In genomic region chr17:44384823-44385286, GRCh38 we compare ENCODE assay signal across 8 cellular contexts. TPM values are rescaled to one million over a fixed set of nuclear protein-coding genes. Genes with fewer than 3 reads are reported as not detected.
DNase-seq lines count a peak whose midpoint lies in the region; ATAC-seq, FAIRE-seq and TF ChIP-seq lines count a peak whose summit lies in the region.

No MANE protein-coding gene starts in this region.

- intact Hi-C loops in PC-9 (cut with micrococcal nuclease; ENCODE audit: unreplicated experiment) = no loop called here

- DNase-seq in PC-9 = no peak
- DNase-seq in fibroblast of pulmonary artery (ENCODE audit: low read depth) = no peak
- no peak for DNase-seq in RCC 7860 (ENCODE audit: low spot score)
- no peak for DNase-seq in MV-4-11 (lab: John Stamatoyannopoulos, UW)

- H3K4me1 ChIP-seq in DOHH2 (ENCODE audit: control insufficient read depth, low read length) = peaks cover 5% of the 10 kb centered on the region; the same call in 1 of the 2 replicates
- no peaks in the 10 kb centered on the region for H3K4me1 ChIP-seq in PC-9 (replicated peaks; ENCODE audit: insufficient read depth)
- H3K4me1 ChIP-seq in parathyroid adenoma = no peaks in the 10 kb centered on the region

- H3K9me3 ChIP-seq in DOHH2 (ENCODE audit: control insufficient read depth, insufficient read depth, low read length) = no peaks in the 10 kb centered on the region
- no peaks in the 10 kb centered on the region for H3K9me3 ChIP-seq in PC-9 (ENCODE audit: insufficient read depth, low read depth)
- H3K9me3 ChIP-seq in parathyroid adenoma (ENCODE audit: control insufficient read depth, low read length) = no peaks in the 10 kb centered on the region

- H3K36me3 ChIP-seq in DOHH2 (ENCODE audit: control insufficient read depth, low read length) = no peaks in the 10 kb centered on the region
- no peaks in the 10 kb centered on the region for H3K36me3 ChIP-seq in PC-9 (ENCODE audit: low read depth)
- no peaks in the 10 kb centered on the region for H3K36me3 ChIP-seq in parathyroid adenoma (ENCODE audit: control insufficient read depth, insufficient read depth, low read length)

- H3K4me3 ChIP-seq in DOHH2 (ENCODE audit: low read length) (peak overlapping the region; percentile 47), PC-9 (peak overlapping the region; percentile 63; the same call in 1 of the 2 replicates), fibroblast of pulmonary artery (replicated peaks; ENCODE audit: low read depth, low read length) (peak overlapping the region; percentile 59), parathyroid adenoma (ENCODE audit: low read depth, low read length) (peak overlapping the region; percentile 64)

- peak overlapping the region; percentile 98; the same call in 1 of the 2 replicates for H2AFZ ChIP-seq in PC-9
- peak overlapping the region; percentile 92 for H2AFZ ChIP-seq in parathyroid adenoma

- CTCF ChIA-PET in PC-9 (lab: Charles Lee) = interaction anchor here (0.7 kb wide), 1 partner anchor 22 kb away, joined by 12 read pairs; no protein-coding TSS in a partner anchor

- no TSS peak for BruUV-seq in PC-9 (replicated peaks; lab: Mats Ljungman, UMichigan)

- ATAC-seq in HG02852 (IDR thresholded peaks at IDR 0.05; ENCODE audit: unreplicated experiment) = no peak
- no peak for ATAC-seq in GM18517 (IDR thresholded peaks at IDR 0.05; ENCODE audit: unreplicated experiment)

- H3K27me3 ChIP-seq in DOHH2 (ENCODE audit: control insufficient read depth, low read length) (peaks cover 15% of the 10 kb centered on the region), PC-9 (ENCODE audit: insufficient read depth, low read depth) (no peaks in the 10 kb centered on the region), parathyroid adenoma (ENCODE audit: control insufficient read depth, insufficient read depth, low read length) (no peaks in the 10 kb centered on the region)

- H3F3A ChIP-seq in DOHH2 (ENCODE audit: control insufficient read depth, insufficient read depth) = no peaks in the 10 kb centered on the region
- peaks cover 4% of the 10 kb centered on the region for H3F3A ChIP-seq in PC-9 (ENCODE audit: insufficient read depth, low read depth)

- TF ChIP-seq CTCF in DOHH2 (IDR thresholded peaks at IDR 0.05; ENCODE audit: low read depth, low read length, poor library complexity, severe bottlenecking) (peak; percentile 1), PC-9 (conservative IDR thresholded peaks at IDR 0.05) (no peak), fibroblast of pulmonary artery (IDR thresholded peaks at IDR 0.05; ENCODE audit: low read length, missing control alignments) (no peak), parathyroid adenoma (IDR thresholded peaks at IDR 0.05) (no peak)

- H3K4me2 ChIP-seq in DOHH2 (ENCODE audit: low read length) = peak overlapping the region; percentile 60
- H3K4me2 ChIP-seq in PC-9 = peak overlapping the region; percentile 99
- H3K4me2 ChIP-seq in parathyroid adenoma (ENCODE audit: low read length) = peak overlapping the region; percentile 98

- POLR2A ChIA-PET in PC-9 (lab: Charles Lee; ENCODE audit: unreplicated experiment) = interaction anchor here (0.5 to 0.8 kb wide), 4 partner anchors 83 to 606 kb away, joined by 3 to 22 read pairs (median 9); partner anchors contain the start of gene DUSP3

- H3K9me2 ChIP-seq in DOHH2 (replicated peaks; ENCODE audit: control insufficient read depth, low read length) (no peaks in the 10 kb centered on the region), PC-9 (ENCODE audit: insufficient read depth) (no peaks in the 10 kb centered on the region)

- no peaks in the 10 kb centered on the region for H4K20me1 ChIP-seq in DOHH2 (ENCODE audit: control insufficient read depth, insufficient read depth, low read depth, low read length)
- no peaks in the 10 kb centered on the region for H4K20me1 ChIP-seq in PC-9 (ENCODE audit: insufficient read depth)

- no peak overlapping the region for H3K9ac ChIP-seq in parathyroid adenoma

- FAIRE-seq in RCC 7860 (lab: Jason Lieb, UNC) = no peak

- H3K27ac ChIP-seq in DOHH2 (ENCODE audit: low read depth, low read length) (no peak overlapping the region), PC-9 (no peak overlapping the region), parathyroid adenoma (peak overlapping the region; percentile 25)

- H3K79me2 ChIP-seq in DOHH2 (ENCODE audit: control insufficient read depth, low read length) (no peaks in the 10 kb centered on the region), PC-9 (ENCODE audit: low read depth) (no peaks in the 10 kb centered on the region), parathyroid adenoma (no peaks in the 10 kb centered on the region)

RNA-seq across cellular contexts. Expression of gene ITGA2B, which starts 4.6 kb away (rescaled TPM):
- total RNA-seq in PC-9 (2021) = 5.7 TPM in 2 replicates

RNA-seq across cellular contexts. Expression of gene FAM171A2, which starts 21.2 kb away (rescaled TPM):
- total RNA-seq in PC-9 (2021) = 8.3 and 11.8 TPM in 2 replicates

RNA-seq across cellular contexts. Expression of gene GRN, which starts 39.8 kb away (rescaled TPM):
- total RNA-seq in PC-9 (2021) = 226 and 413 TPM in 2 replicates
